11 cellular contexts compared by ENCODE assay signal in genomic region chr7:116395125-116395791, GRCh38.
DNase-seq lines count a peak whose midpoint lies in the region.
"Had no signal": no experiment of that assay in that cellular context is flagged by ENCODE, and none has a peak within 500 bp of the region (broad histone marks: within the 10 kb centered on the region; RNA-seq: fewer than 3 reads in every experiment).

No MANE protein-coding gene starts in this region.

- POLR2A ChIA-PET in activated CD4-positive, alpha-beta memory T cell treated with anti-CD3 and anti-CD28 coated beads for 36 hours (lab: Charles Lee) = no interaction called here

- no peak overlapping the region for H3K4me3 Mint-ChIP-seq in activated CD4-positive, alpha-beta memory T cell treated with anti-CD3 and anti-CD28 coated beads for 36 hours
- no peak overlapping the region for H3K4me3 Mint-ChIP-seq in activated naive CD4-positive, alpha-beta T cell treated with anti-CD3 and anti-CD28 coated beads, Interleukin-2, amount 10 ng/mL, durations not matched to agents 7 days and 5 days

- no peak overlapping the region for H3K27ac Mint-ChIP-seq in activated CD4-positive, alpha-beta memory T cell treated with anti-CD3 and anti-CD28 coated beads for 36 hours
- H3K27ac Mint-ChIP-seq in activated naive CD4-positive, alpha-beta T cell treated with anti-CD3 and anti-CD28 coated beads, Interleukin-2, amount 10 ng/mL, durations not matched to agents 7 days and 5 days = no peak overlapping the region

- DNase-seq in Caki2 (ENCODE audit: low read depth) (peak; percentile 75), NCI-H1048 (lab: John Stamatoyannopoulos, UW) (peak; percentile 38), dermis microvascular lymphatic vessel endothelial cell (ENCODE audit: low read depth in 2 of 2) (peak; percentile 90 to 96), myocyte (ENCODE audit: low read depth) (peak; percentile 82), germinal center (ENCODE audit: low spot score) (no peak)
- DNase-seq in activated CD4-positive, alpha-beta memory T cell treated with anti-CD3 and anti-CD28 coated beads for 36 hours = no peak
- DNase-seq in activated naive CD4-positive, alpha-beta T cell treated with anti-CD3 and anti-CD28 coated beads, Interleukin-2, amount 10 ng/mL, durations not matched to agents 7 days and 5 days = no peak
- DNase-seq in activated CD8-positive, alpha-beta memory T cell treated with anti-CD3 and anti-CD28 coated beads, Interleukin-2, amount 50 U/mL, for 48 hours = no peak
- DNase-seq: cerebellar nuclear complex, GOT3, NCI-H1092 had no signal

- in situ Hi-C loops in Caki2 (cut with HindIII; ENCODE audit: low pct_unique_long_range_greater_than_20kb, low sequenced_read_pairs) = no loop called here

- peaks cover 4% of the 10 kb centered on the region for H3K9me3 Mint-ChIP-seq in activated CD4-positive, alpha-beta memory T cell treated with anti-CD3 and anti-CD28 coated beads for 36 hours
- no peaks in the 10 kb centered on the region for H3K9me3 Mint-ChIP-seq in activated naive CD4-positive, alpha-beta T cell treated with anti-CD3 and anti-CD28 coated beads, Interleukin-2, amount 10 ng/mL, durations not matched to agents 7 days and 5 days

- H3K4me1 Mint-ChIP-seq in activated CD4-positive, alpha-beta memory T cell treated with anti-CD3 and anti-CD28 coated beads for 36 hours (ENCODE audit: low read depth) = no peaks in the 10 kb centered on the region
- no peaks in the 10 kb centered on the region for H3K4me1 Mint-ChIP-seq in activated naive CD4-positive, alpha-beta T cell treated with anti-CD3 and anti-CD28 coated beads, Interleukin-2, amount 10 ng/mL, durations not matched to agents 7 days and 5 days

- CTCF ChIA-PET in activated CD4-positive, alpha-beta memory T cell treated with anti-CD3 and anti-CD28 coated beads for 36 hours (lab: Charles Lee) = no interaction called here
- CTCF ChIA-PET in activated naive CD4-positive, alpha-beta T cell treated with anti-CD3 and anti-CD28 coated beads, Interleukin-2, amount 10 ng/mL, durations not matched to agents 7 days and 5 days (lab: Charles Lee) = no interaction called here

- H3K36me3 Mint-ChIP-seq in activated CD4-positive, alpha-beta memory T cell treated with anti-CD3 and anti-CD28 coated beads for 36 hours = no peaks in the 10 kb centered on the region
- no peaks in the 10 kb centered on the region for H3K36me3 Mint-ChIP-seq in activated naive CD4-positive, alpha-beta T cell treated with anti-CD3 and anti-CD28 coated beads, Interleukin-2, amount 10 ng/mL, durations not matched to agents 7 days and 5 days

- H3K27me3 Mint-ChIP-seq in activated CD4-positive, alpha-beta memory T cell treated with anti-CD3 and anti-CD28 coated beads for 36 hours = peaks cover 6% of the 10 kb centered on the region
- H3K27me3 Mint-ChIP-seq in activated naive CD4-positive, alpha-beta T cell treated with anti-CD3 and anti-CD28 coated beads, Interleukin-2, amount 10 ng/mL, durations not matched to agents 7 days and 5 days = no peaks in the 10 kb centered on the region

- intact Hi-C loops in activated CD4-positive, alpha-beta memory T cell treated with anti-CD3 and anti-CD28 coated beads for 36 hours (cut with micrococcal nuclease) = no loop called here

Comparison
In these comparisons a context has a peak if more than half of its experiments do, and no peak if none do; other contexts are left out.
1. DNase-seq: peak in Caki2 (single experiment), NCI-H1048 (single experiment), dermis microvascular lymphatic vessel endothelial cell (2 of 2) and myocyte (single experiment); none in germinal center (single experiment), activated CD4-positive, alpha-beta memory T cell treated with anti-CD3 and anti-CD28 coated beads for 36 hours (single experiment), activated naive CD4-positive, alpha-beta T cell treated with anti-CD3 and anti-CD28 coated beads, Interleukin-2, amount 10 ng/mL, durations not matched to agents 7 days and 5 days (single experiment) and activated CD8-positive, alpha-beta memory T cell treated with anti-CD3 and anti-CD28 coated beads, Interleukin-2, amount 50 U/mL, for 48 hours (single experiment).